Comparison of ENCODE assay signal across 20 cellular contexts in genomic region chr16:17403156-17403809, GRCh38.
A peak's percentile ranks its signal among the peaks of the same experiment; 100 is the strongest.
DNase-seq lines count a peak whose midpoint lies in the region; ATAC-seq and TF ChIP-seq lines count a peak whose summit lies in the region.
"Had no signal": no experiment of that assay in that cellular context is flagged by ENCODE, and none has a peak within 500 bp of the region (broad histone marks: within the 10 kb centered on the region; RNA-seq: fewer than 3 reads in every experiment).

No MANE protein-coding gene starts in this region.

- ATAC-seq in activated CD8-positive, alpha-beta T cell treated with anti-CD3 and anti-CD28 coated beads, Interleukin-2, amount 10 ng/mL, durations not matched to agents 7 days and 5 days = no peak
- ATAC-seq in activated CD8-positive, alpha-beta T cell treated with anti-CD3 and anti-CD28 coated beads for 36 hours = no peak
- ATAC-seq in WTC11 (no peak), HG02852 (IDR thresholded peaks at IDR 0.05; ENCODE audit: unreplicated experiment) (no peak)
- ATAC-seq: A549, HepG2, sciatic nerve had no signal

- no peak for TF ChIP-seq CTCF in activated CD8-positive, alpha-beta T cell treated with anti-CD3 and anti-CD28 coated beads for 36 hours (IDR thresholded peaks at IDR 0.05)
- TF ChIP-seq CTCF in WTC11 (IDR thresholded peaks at IDR 0.05) (no peak), esophagus squamous epithelium (IDR thresholded peaks at IDR 0.05) (no peak)

- no peak for DNase-seq in activated CD8-positive, alpha-beta T cell treated with anti-CD3 and anti-CD28 coated beads, Interleukin-2, amount 10 ng/mL, durations not matched to agents 7 days and 5 days
- DNase-seq in activated CD8-positive, alpha-beta T cell treated with anti-CD3 and anti-CD28 coated beads for 36 hours = no peak
- DNase-seq in WTC11 (ENCODE audit: low spot score) (no peak), esophagus squamous epithelium (lab: John Stamatoyannopoulos, UW) (no peak), NCI-H774 (lab: John Stamatoyannopoulos, UW) (no peak), T-helper 1 cell (no peak)
- DNase-seq: activated gamma-delta T cell treated with Interleukin-2 at 50 U/mL for 16 hours; amniotic stem cell; cerebellar nuclear complex; GF-D8; NCI-H1417; NCI-H524 treated with DMSO at 0.1 percent for 48 hours; SIG-M5; stimulated activated naive CD4-positive, alpha-beta T cell had no signal

- H3K27me3 Mint-ChIP-seq in activated CD8-positive, alpha-beta T cell treated with anti-CD3 and anti-CD28 coated beads, Interleukin-2, amount 10 ng/mL, durations not matched to agents 7 days and 5 days (ENCODE audit: low read depth) = no peaks in the 10 kb centered on the region
- H3K27me3 Mint-ChIP-seq in activated CD8-positive, alpha-beta T cell treated with anti-CD3 and anti-CD28 coated beads for 36 hours = no peaks in the 10 kb centered on the region
- H3K27me3 Mint-ChIP-seq in WTC11 (ENCODE audit: low read depth) = no peaks in the 10 kb centered on the region

- H3K4me1 ChIP-seq in esophagus squamous epithelium = peaks cover 0 to 41% (median 23%) of the 10 kb centered on the region in 3 donors

- peaks cover 49% of the 10 kb centered on the region for H3K36me3 Mint-ChIP-seq in activated CD8-positive, alpha-beta T cell treated with anti-CD3 and anti-CD28 coated beads, Interleukin-2, amount 10 ng/mL, durations not matched to agents 7 days and 5 days (ENCODE audit: low read depth)
- H3K36me3 Mint-ChIP-seq in activated CD8-positive, alpha-beta T cell treated with anti-CD3 and anti-CD28 coated beads for 36 hours (ENCODE audit: low read depth) = no peaks in the 10 kb centered on the region
- peaks cover 5% of the 10 kb centered on the region for H3K36me3 Mint-ChIP-seq in WTC11

- H3K27ac ChIP-seq in esophagus squamous epithelium = peak overlapping the region in 3 of 4 donors; percentile 81 to 91 (median 85)
- H3K27ac ChIP-seq in temporal lobe (ENCODE audit: low read depth, low read length) = peak overlapping the region; percentile 96
- H3K27ac ChIP-seq: A549 had no signal

- no peak overlapping the region for H3K4me3 ChIP-seq in esophagus squamous epithelium
- H3K4me3 ChIP-seq: A549 had no signal

- H3K36me3 ChIP-seq in esophagus squamous epithelium = no peaks in the 10 kb centered on the region

- intact Hi-C loops in activated CD8-positive, alpha-beta T cell treated with anti-CD3 and anti-CD28 coated beads for 36 hours (cut with micrococcal nuclease) = no loop called here
- intact Hi-C loops in esophagus squamous epithelium (cut with DNase I) = no loop called here

- H3K27me3 ChIP-seq in esophagus squamous epithelium = no peaks in the 10 kb centered on the region

- H3K4me3 Mint-ChIP-seq in activated CD8-positive, alpha-beta T cell treated with anti-CD3 and anti-CD28 coated beads, Interleukin-2, amount 10 ng/mL, durations not matched to agents 7 days and 5 days = no peak overlapping the region
- no peak overlapping the region for H3K4me3 Mint-ChIP-seq in activated CD8-positive, alpha-beta T cell treated with anti-CD3 and anti-CD28 coated beads for 36 hours
- no peak overlapping the region for H3K4me3 Mint-ChIP-seq in WTC11
- H3K4me3 Mint-ChIP-seq: CD14-positive monocyte had no signal

- peak overlapping the region; percentile 64 for H3K27ac Mint-ChIP-seq in activated CD8-positive, alpha-beta T cell treated with anti-CD3 and anti-CD28 coated beads, Interleukin-2, amount 10 ng/mL, durations not matched to agents 7 days and 5 days
- no peak overlapping the region for H3K27ac Mint-ChIP-seq in activated CD8-positive, alpha-beta T cell treated with anti-CD3 and anti-CD28 coated beads for 36 hours
- peak overlapping the region; percentile 30 for H3K27ac Mint-ChIP-seq in WTC11

- 67 to 68% methylated on average over 9 to 10 of the region's 10 CpGs for WGBS in esophagus squamous epithelium, 2 donors

- CTCF ChIA-PET in activated CD8-positive, alpha-beta T cell treated with anti-CD3 and anti-CD28 coated beads, Interleukin-2, amount 10 ng/mL, durations not matched to agents 7 days and 5 days (lab: Charles Lee) = interaction anchor here (1.2 kb wide), 1 partner anchor 542 kb away, joined by 3 read pairs; no protein-coding TSS in a partner anchor
- CTCF ChIA-PET in activated CD8-positive, alpha-beta T cell treated with anti-CD3 and anti-CD28 coated beads for 36 hours (lab: Charles Lee) = no interaction called here
- CTCF ChIA-PET in WTC11 (lab: Charles Lee) = interaction anchor here (2.0 kb wide), 1 partner anchor 64 kb away, joined by 7 read pairs; no protein-coding TSS in a partner anchor

- TF ChIP-seq POLR2A in esophagus squamous epithelium (IDR thresholded peaks at IDR 0.05) = no peak

- peaks cover 23% of the 10 kb centered on the region for H3K4me1 Mint-ChIP-seq in activated CD8-positive, alpha-beta T cell treated with anti-CD3 and anti-CD28 coated beads, Interleukin-2, amount 10 ng/mL, durations not matched to agents 7 days and 5 days (ENCODE audit: low read depth)
- peaks cover 11% of the 10 kb centered on the region for H3K4me1 Mint-ChIP-seq in activated CD8-positive, alpha-beta T cell treated with anti-CD3 and anti-CD28 coated beads for 36 hours (ENCODE audit: low read depth)
- H3K4me1 Mint-ChIP-seq in WTC11 = peaks cover 35% of the 10 kb centered on the region

- POLR2A ChIA-PET in activated CD8-positive, alpha-beta T cell treated with anti-CD3 and anti-CD28 coated beads, Interleukin-2, amount 10 ng/mL, durations not matched to agents 7 days and 5 days (lab: Charles Lee) = no interaction called here
- POLR2A ChIA-PET in activated CD8-positive, alpha-beta T cell treated with anti-CD3 and anti-CD28 coated beads for 36 hours (lab: Charles Lee) = interaction anchor here (0.8 to 1.1 kb wide), 2 partner anchors 13 to 28 kb away, joined by 3 read pairs; no protein-coding TSS in a partner anchor
- POLR2A ChIA-PET in WTC11 (lab: Charles Lee) = interaction anchor here (0.6 kb wide), 1 partner anchor 26 kb away, joined by 3 read pairs; no protein-coding TSS in a partner anchor

- H3K9me3 ChIP-seq in esophagus squamous epithelium = no peaks in the 10 kb centered on the region
- H3K9me3 ChIP-seq: A549 had no signal

- H3K9me3 Mint-ChIP-seq in activated CD8-positive, alpha-beta T cell treated with anti-CD3 and anti-CD28 coated beads, Interleukin-2, amount 10 ng/mL, durations not matched to agents 7 days and 5 days (ENCODE audit: insufficient read depth) = no peaks in the 10 kb centered on the region
- peaks cover 4% of the 10 kb centered on the region for H3K9me3 Mint-ChIP-seq in activated CD8-positive, alpha-beta T cell treated with anti-CD3 and anti-CD28 coated beads for 36 hours
- H3K9me3 Mint-ChIP-seq in WTC11 = peaks cover 6% of the 10 kb centered on the region

TF ChIP-seq in WTC11, 78 proteins besides CTCF, POLR2A, EP300 and RAD21:
- TF ChIP-seq, protein P1, sequence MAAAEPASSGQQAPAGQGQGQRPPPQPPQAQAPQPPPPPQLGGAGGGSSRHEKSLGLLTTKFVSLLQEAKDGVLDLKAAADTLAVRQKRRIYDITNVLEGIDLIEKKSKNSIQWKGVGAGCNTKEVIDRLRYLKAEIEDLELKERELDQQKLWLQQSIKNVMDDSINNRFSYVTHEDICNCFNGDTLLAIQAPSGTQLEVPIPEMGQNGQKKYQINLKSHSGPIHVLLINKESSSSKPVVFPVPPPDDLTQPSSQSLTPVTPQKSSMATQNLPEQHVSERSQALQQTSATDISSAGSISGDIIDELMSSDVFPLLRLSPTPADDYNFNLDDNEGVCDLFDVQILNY (CRISPR knock-in tag; IDR thresholded peaks at IDR 0.05) = no peak
- TF ChIP-seq PRDM15 (CRISPR knock-in tag; IDR thresholded peaks at IDR 0.05) (no peak), NR1H2 (CRISPR knock-in tag; IDR thresholded peaks at IDR 0.05) (no peak), ETV6 (CRISPR knock-in tag; IDR thresholded peaks at IDR 0.05) (no peak), JUN (CRISPR knock-in tag; IDR thresholded peaks at IDR 0.05) (no peak), ZNF317 (CRISPR knock-in tag; IDR thresholded peaks at IDR 0.05; ENCODE audit: borderline replicate concordance, low read depth) (no peak), USF1 (CRISPR knock-in tag; IDR thresholded peaks at IDR 0.05) (no peak), KAT7 (CRISPR knock-in tag; IDR thresholded peaks at IDR 0.05; ENCODE audit: borderline replicate concordance) (no peak)
